ENCODE assay signal across 1 cellular context in the genomic region with DNA sequence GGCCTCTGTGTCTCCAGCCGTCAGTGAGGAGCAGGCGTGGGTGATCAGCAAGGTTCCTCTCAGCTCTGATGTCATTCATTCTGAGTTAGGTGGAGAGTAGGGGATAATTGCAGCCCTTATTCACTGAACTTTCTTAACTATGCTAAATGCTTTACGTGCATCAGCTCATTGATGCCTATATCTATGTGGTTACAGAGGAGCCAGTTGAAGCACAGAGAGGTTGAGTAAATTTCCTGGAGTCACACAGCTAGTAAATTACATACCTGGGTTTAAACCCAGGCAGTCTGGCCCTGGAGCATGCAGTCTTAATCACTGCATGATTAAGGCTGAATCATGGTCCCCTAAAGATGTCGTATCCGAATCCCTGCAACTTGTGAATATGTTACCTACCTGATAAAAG.
TF ChIP-seq lines count a peak whose summit lies in the region.

No MANE protein-coding gene starts in this region.

TF ChIP-seq in IMR-90, 13 proteins besides CTCF, POLR2A, EP300 and RAD21 (continued from another document):
- no peak for TF ChIP-seq BHLHE40 (IDR thresholded peaks at IDR 0.05; ENCODE audit: low read depth, low read length)
- no peak for TF ChIP-seq RCOR1 (IDR thresholded peaks at IDR 0.05; ENCODE audit: insufficient replicate concordance, low read length)
- no peak for TF ChIP-seq RFX5 (IDR thresholded peaks at IDR 0.05; ENCODE audit: low read depth, low read length)
- TF ChIP-seq MAZ (IDR thresholded peaks at IDR 0.05; ENCODE audit: borderline replicate concordance, low read depth, low read length) = no peak
- TF ChIP-seq FOS (IDR thresholded peaks at IDR 0.05; ENCODE audit: low read depth, low read length) = no peak
- no peak for TF ChIP-seq MAFK (IDR thresholded peaks at IDR 0.05; ENCODE audit: low read depth, low read length)
- no peak for TF ChIP-seq NFE2L2 (IDR thresholded peaks at IDR 0.05; ENCODE audit: low read depth, low read length)
